1 cellular context compared by ENCODE assay signal in genomic region chr11:57413681-57414080, GRCh38.
TF ChIP-seq lines count a peak whose summit lies in the region.

No MANE protein-coding gene starts in this region.

TF ChIP-seq in GM12878, 131 proteins besides CTCF, POLR2A, EP300 and RAD21:
- no peak for TF ChIP-seq SREBF2 (IDR thresholded peaks at IDR 0.05; ENCODE audit: low read length)
- TF ChIP-seq NFXL1 (IDR thresholded peaks at IDR 0.05; ENCODE audit: borderline replicate concordance), result no peak
- no peak for TF ChIP-seq DPF2 (IDR thresholded peaks at IDR 0.05)
- no peak for TF ChIP-seq TARDBP (IDR thresholded peaks at IDR 0.05; ENCODE audit: borderline replicate concordance)
- no peak for TF ChIP-seq RUNX3 (IDR thresholded peaks at IDR 0.05; ENCODE audit: low read length)
- no peak for TF ChIP-seq CHD2 (IDR thresholded peaks at IDR 0.05; ENCODE audit: borderline replicate concordance, low read depth, low read length)
- no peak for TF ChIP-seq SRF (IDR thresholded peaks at IDR 0.05; ENCODE audit: low read depth in 2 of 2, low read length in 2 of 2)
- TF ChIP-seq NR2C1 (IDR thresholded peaks at IDR 0.05), result no peak
- no peak for TF ChIP-seq CBX5 (IDR thresholded peaks at IDR 0.05; ENCODE audit: low read depth)
- TF ChIP-seq ZZZ3 (IDR thresholded peaks at IDR 0.05; ENCODE audit: control insufficient read depth, insufficient read length, low read depth), result no peak
- TF ChIP-seq KDM1A (IDR thresholded peaks at IDR 0.05; ENCODE audit: borderline replicate concordance), result no peak
- no peak for TF ChIP-seq BACH1 (IDR thresholded peaks at IDR 0.05; ENCODE audit: borderline replicate concordance)
- no peak for TF ChIP-seq CHD4 (IDR thresholded peaks at IDR 0.05)
- TF ChIP-seq RELA (IDR thresholded peaks at IDR 0.05; ENCODE audit: borderline replicate concordance, partially characterized antibody), result no peak
- no peak for TF ChIP-seq ZNF622 (IDR thresholded peaks at IDR 0.05)
- no peak for TF ChIP-seq RBBP5 (conservative IDR thresholded peaks at IDR 0.05)
- no peak for TF ChIP-seq ZBTB33 (IDR thresholded peaks at IDR 0.05)
- TF ChIP-seq IKZF2 (IDR thresholded peaks at IDR 0.05), result no peak
- TF ChIP-seq ZNF274 (IDR thresholded peaks at IDR 0.05; ENCODE audit: insufficient read depth, insufficient read length), result no peak
